ENCODE assay signal across 1 cellular context in genomic region chr1:89605692-89606091, GRCh38.
TF ChIP-seq lines count a peak whose summit lies in the region.

No MANE protein-coding gene starts in this region.

TF ChIP-seq in HepG2, 621 proteins besides CTCF, POLR2A, EP300 and RAD21 (continued from another document and continues in another):
- TF ChIP-seq, protein P1, sequence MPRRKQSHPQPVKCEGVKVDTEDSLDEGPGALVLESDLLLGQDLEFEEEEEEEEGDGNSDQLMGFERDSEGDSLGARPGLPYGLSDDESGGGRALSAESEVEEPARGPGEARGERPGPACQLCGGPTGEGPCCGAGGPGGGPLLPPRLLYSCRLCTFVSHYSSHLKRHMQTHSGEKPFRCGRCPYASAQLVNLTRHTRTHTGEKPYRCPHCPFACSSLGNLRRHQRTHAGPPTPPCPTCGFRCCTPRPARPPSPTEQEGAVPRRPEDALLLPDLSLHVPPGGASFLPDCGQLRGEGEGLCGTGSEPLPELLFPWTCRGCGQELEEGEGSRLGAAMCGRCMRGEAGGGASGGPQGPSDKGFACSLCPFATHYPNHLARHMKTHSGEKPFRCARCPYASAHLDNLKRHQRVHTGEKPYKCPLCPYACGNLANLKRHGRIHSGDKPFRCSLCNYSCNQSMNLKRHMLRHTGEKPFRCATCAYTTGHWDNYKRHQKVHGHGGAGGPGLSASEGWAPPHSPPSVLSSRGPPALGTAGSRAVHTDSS (CRISPR knock-in tag; conservative IDR thresholded peaks at IDR 0.05) = no peak
- no peak for TF ChIP-seq E2F1 (CRISPR knock-in tag; IDR thresholded peaks at IDR 0.05)
- TF ChIP-seq ZNF530 (CRISPR knock-in tag; IDR thresholded peaks at IDR 0.05; ENCODE audit: low read depth) = no peak
- TF ChIP-seq, protein P2, sequence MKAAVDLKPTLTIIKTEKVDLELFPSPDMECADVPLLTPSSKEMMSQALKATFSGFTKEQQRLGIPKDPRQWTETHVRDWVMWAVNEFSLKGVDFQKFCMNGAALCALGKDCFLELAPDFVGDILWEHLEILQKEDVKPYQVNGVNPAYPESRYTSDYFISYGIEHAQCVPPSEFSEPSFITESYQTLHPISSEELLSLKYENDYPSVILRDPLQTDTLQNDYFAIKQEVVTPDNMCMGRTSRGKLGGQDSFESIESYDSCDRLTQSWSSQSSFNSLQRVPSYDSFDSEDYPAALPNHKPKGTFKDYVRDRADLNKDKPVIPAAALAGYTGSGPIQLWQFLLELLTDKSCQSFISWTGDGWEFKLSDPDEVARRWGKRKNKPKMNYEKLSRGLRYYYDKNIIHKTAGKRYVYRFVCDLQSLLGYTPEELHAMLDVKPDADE (CRISPR knock-in tag; IDR thresholded peaks at IDR 0.05) = no peak
- no peak for TF ChIP-seq SNAPC2 (CRISPR knock-in tag; IDR thresholded peaks at IDR 0.05)
- no peak for TF ChIP-seq ZFP62 (CRISPR knock-in tag; IDR thresholded peaks at IDR 0.05)
- TF ChIP-seq ZFP82 (CRISPR knock-in tag; IDR thresholded peaks at IDR 0.05; ENCODE audit: borderline replicate concordance) = no peak
- peak; percentile 66 for TF ChIP-seq GATAD2A (CRISPR knock-in tag; IDR thresholded peaks at IDR 0.05)
- peak; percentile 39; the same call in 1 of the 2 replicates for TF ChIP-seq RXRB (CRISPR knock-in tag; IDR thresholded peaks at IDR 0.05; ENCODE audit: borderline replicate concordance)
- no peak for TF ChIP-seq KLF12 (CRISPR knock-in tag; IDR thresholded peaks at IDR 0.05; ENCODE audit: borderline replicate concordance)
- TF ChIP-seq, protein P3, sequence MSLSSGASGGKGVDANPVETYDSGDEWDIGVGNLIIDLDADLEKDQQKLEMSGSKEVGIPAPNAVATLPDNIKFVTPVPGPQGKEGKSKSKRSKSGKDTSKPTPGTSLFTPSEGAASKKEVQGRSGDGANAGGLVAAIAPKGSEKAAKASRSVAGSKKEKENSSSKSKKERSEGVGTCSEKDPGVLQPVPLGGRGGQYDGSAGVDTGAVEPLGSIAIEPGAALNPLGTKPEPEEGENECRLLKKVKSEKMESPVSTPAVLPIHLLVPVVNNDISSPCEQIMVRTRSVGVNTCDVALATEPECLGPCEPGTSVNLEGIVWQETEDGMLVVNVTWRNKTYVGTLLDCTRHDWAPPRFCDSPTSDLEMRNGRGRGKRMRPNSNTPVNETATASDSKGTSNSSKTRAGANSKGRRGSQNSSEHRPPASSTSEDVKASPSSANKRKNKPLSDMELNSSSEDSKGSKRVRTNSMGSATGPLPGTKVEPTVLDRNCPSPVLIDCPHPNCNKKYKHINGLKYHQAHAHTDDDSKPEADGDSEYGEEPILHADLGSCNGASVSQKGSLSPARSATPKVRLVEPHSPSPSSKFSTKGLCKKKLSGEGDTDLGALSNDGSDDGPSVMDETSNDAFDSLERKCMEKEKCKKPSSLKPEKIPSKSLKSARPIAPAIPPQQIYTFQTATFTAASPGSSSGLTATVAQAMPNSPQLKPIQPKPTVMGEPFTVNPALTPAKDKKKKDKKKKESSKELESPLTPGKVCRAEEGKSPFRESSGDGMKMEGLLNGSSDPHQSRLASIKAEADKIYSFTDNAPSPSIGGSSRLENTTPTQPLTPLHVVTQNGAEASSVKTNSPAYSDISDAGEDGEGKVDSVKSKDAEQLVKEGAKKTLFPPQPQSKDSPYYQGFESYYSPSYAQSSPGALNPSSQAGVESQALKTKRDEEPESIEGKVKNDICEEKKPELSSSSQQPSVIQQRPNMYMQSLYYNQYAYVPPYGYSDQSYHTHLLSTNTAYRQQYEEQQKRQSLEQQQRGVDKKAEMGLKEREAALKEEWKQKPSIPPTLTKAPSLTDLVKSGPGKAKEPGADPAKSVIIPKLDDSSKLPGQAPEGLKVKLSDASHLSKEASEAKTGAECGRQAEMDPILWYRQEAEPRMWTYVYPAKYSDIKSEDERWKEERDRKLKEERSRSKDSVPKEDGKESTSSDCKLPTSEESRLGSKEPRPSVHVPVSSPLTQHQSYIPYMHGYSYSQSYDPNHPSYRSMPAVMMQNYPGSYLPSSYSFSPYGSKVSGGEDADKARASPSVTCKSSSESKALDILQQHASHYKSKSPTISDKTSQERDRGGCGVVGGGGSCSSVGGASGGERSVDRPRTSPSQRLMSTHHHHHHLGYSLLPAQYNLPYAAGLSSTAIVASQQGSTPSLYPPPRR (CRISPR knock-in tag; IDR thresholded peaks at IDR 0.05; ENCODE audit: borderline replicate concordance) = no peak
- TF ChIP-seq ZNF12 (CRISPR knock-in tag; IDR thresholded peaks at IDR 0.05) = no peak
- TF ChIP-seq ZNF354B (CRISPR knock-in tag; IDR thresholded peaks at IDR 0.05) = no peak
- no peak for TF ChIP-seq SOX13 (IDR thresholded peaks at IDR 0.05)
- peak in 1 of 2 experiments; percentile 77; a peak in 2 of 4 replicates for TF ChIP-seq SOX13 (CRISPR knock-in tag; conservative IDR thresholded peaks at IDR 0.05 in 1 of 2, IDR thresholded peaks at IDR 0.05 in 1 of 2)
- no peak for TF ChIP-seq ZEB1 (IDR thresholded peaks at IDR 0.05; ENCODE audit: insufficient replicate concordance, low read depth)
- no peak for TF ChIP-seq ONECUT2 (CRISPR knock-in tag; IDR thresholded peaks at IDR 0.05)
- peak; percentile 65; the same call in 1 of the 2 replicates for TF ChIP-seq SOX5 (CRISPR knock-in tag; IDR thresholded peaks at IDR 0.05; ENCODE audit: borderline replicate concordance)
- TF ChIP-seq PRMT3 (CRISPR knock-in tag; IDR thresholded peaks at IDR 0.05; ENCODE audit: borderline replicate concordance, low read depth) = no peak
- TF ChIP-seq ZNF746 (CRISPR knock-in tag; IDR thresholded peaks at IDR 0.05) = no peak
- no peak for TF ChIP-seq CREB1 (IDR thresholded peaks at IDR 0.05)
- peak; percentile 38; the same call in 1 of the 2 replicates for TF ChIP-seq CREB1 (CRISPR knock-in tag; IDR thresholded peaks at IDR 0.05)
- no peak for TF ChIP-seq SNRNP70 (IDR thresholded peaks at IDR 0.05; ENCODE audit: low read depth, low read length)
- no peak for TF ChIP-seq ZNF501 (CRISPR knock-in tag; IDR thresholded peaks at IDR 0.05)
- no peak for TF ChIP-seq ZNF382 (CRISPR knock-in tag; IDR thresholded peaks at IDR 0.05; ENCODE audit: borderline replicate concordance)
- TF ChIP-seq ZNF709 (CRISPR knock-in tag; IDR thresholded peaks at IDR 0.05) = no peak
- no peak for TF ChIP-seq ZNF687 (CRISPR knock-in tag; IDR thresholded peaks at IDR 0.05)
- 0 out of 2 replicates have a peak, but pooled peaks have one; percentile 42 for TF ChIP-seq KDM1A (CRISPR knock-in tag; IDR thresholded peaks at IDR 0.05)
- TF ChIP-seq, protein P4, sequence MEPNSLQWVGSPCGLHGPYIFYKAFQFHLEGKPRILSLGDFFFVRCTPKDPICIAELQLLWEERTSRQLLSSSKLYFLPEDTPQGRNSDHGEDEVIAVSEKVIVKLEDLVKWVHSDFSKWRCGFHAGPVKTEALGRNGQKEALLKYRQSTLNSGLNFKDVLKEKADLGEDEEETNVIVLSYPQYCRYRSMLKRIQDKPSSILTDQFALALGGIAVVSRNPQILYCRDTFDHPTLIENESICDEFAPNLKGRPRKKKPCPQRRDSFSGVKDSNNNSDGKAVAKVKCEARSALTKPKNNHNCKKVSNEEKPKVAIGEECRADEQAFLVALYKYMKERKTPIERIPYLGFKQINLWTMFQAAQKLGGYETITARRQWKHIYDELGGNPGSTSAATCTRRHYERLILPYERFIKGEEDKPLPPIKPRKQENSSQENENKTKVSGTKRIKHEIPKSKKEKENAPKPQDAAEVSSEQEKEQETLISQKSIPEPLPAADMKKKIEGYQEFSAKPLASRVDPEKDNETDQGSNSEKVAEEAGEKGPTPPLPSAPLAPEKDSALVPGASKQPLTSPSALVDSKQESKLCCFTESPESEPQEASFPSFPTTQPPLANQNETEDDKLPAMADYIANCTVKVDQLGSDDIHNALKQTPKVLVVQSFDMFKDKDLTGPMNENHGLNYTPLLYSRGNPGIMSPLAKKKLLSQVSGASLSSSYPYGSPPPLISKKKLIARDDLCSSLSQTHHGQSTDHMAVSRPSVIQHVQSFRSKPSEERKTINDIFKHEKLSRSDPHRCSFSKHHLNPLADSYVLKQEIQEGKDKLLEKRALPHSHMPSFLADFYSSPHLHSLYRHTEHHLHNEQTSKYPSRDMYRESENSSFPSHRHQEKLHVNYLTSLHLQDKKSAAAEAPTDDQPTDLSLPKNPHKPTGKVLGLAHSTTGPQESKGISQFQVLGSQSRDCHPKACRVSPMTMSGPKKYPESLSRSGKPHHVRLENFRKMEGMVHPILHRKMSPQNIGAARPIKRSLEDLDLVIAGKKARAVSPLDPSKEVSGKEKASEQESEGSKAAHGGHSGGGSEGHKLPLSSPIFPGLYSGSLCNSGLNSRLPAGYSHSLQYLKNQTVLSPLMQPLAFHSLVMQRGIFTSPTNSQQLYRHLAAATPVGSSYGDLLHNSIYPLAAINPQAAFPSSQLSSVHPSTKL (CRISPR knock-in tag; IDR thresholded peaks at IDR 0.05) = peak; percentile 74
- TF ChIP-seq ISX (CRISPR knock-in tag; conservative IDR thresholded peaks at IDR 0.05) = no peak
- peak; percentile 76 to 92 for TF ChIP-seq NR2F1 (CRISPR knock-in tag; IDR thresholded peaks at IDR 0.05)
- TF ChIP-seq KAT7 (CRISPR knock-in tag; IDR thresholded peaks at IDR 0.05; ENCODE audit: borderline replicate concordance) = no peak
- no peak for TF ChIP-seq SOX6 (IDR thresholded peaks at IDR 0.05)
- peak; percentile 63 for TF ChIP-seq SOX6 (CRISPR knock-in tag; IDR thresholded peaks at IDR 0.05)
- TF ChIP-seq GABPA (IDR thresholded peaks at IDR 0.05; ENCODE audit: low read depth, low read length) = no peak
- TF ChIP-seq GABPA (CRISPR knock-in tag; IDR thresholded peaks at IDR 0.05; ENCODE audit: low read depth) = no peak
- no peak for TF ChIP-seq RNF2 (conservative IDR thresholded peaks at IDR 0.05; ENCODE audit: low read depth)
- no peak for TF ChIP-seq FOXA1 (IDR thresholded peaks at IDR 0.05)
- TF ChIP-seq FOXA1 (CRISPR knock-in tag; IDR thresholded peaks at IDR 0.05) = peak; percentile 28; the same call in 1 of the 2 replicates
- peak; percentile 88 for TF ChIP-seq HMG20A (CRISPR knock-in tag; IDR thresholded peaks at IDR 0.05; ENCODE audit: borderline replicate concordance)
- TF ChIP-seq SNAPC4 (CRISPR knock-in tag; IDR thresholded peaks at IDR 0.05) = no peak
- TF ChIP-seq POGZ (CRISPR knock-in tag; IDR thresholded peaks at IDR 0.05) = peak; percentile 34; the same call in 1 of the 2 replicates
- TF ChIP-seq FOXA3 (CRISPR knock-in tag; IDR thresholded peaks at IDR 0.05) = peak; percentile 68
- no peak for TF ChIP-seq ZNF773 (CRISPR knock-in tag; IDR thresholded peaks at IDR 0.05; ENCODE audit: borderline replicate concordance)
